Comparison of ENCODE assay signal across 8 cellular contexts in genomic region chr10:119725550-119726290, GRCh38. TPM values are rescaled to one million over a fixed set of nuclear protein-coding genes. Genes with fewer than 3 reads are reported as not detected.
DNase-seq lines count a peak whose midpoint lies in the region; ATAC-seq and TF ChIP-seq lines count a peak whose summit lies in the region.

TSS of gene INPP5F (plus strand) at chr10:119726050. CDS start at chr10:119726263, 213 bp downstream.

- H2AFZ ChIP-seq in SK-N-SH (ENCODE audit: low read depth) (peak within 1 kb of the TSS; percentile 96), osteoblast (ENCODE audit: low read length) (peak within 1 kb of the TSS; percentile 92)

- H3K36me3 ChIP-seq in GM06990 (ENCODE audit: control insufficient read depth, insufficient read depth, low read length) (no peaks in the 10 kb centered on the region), SK-N-SH (replicated peaks in 1 of 2; ENCODE audit: control insufficient read depth in 1 of 2, insufficient read depth in 2 of 2, low read length in 1 of 2) (peaks cover 0 to 3% of the 10 kb centered on the region in 2 experiments), osteoblast (ENCODE audit: insufficient read depth, low read length) (no peaks in the 10 kb centered on the region), thoracic aorta (no peaks in the 10 kb centered on the region)

- H3K27me3 ChIP-seq in GM06990 (replicated peaks; ENCODE audit: control insufficient read depth, insufficient read depth, low read length) (no peaks in the 10 kb centered on the region), SK-N-SH (ENCODE audit: insufficient read depth) (no peaks in the 10 kb centered on the region), osteoblast (ENCODE audit: insufficient read depth, low read length) (no peaks in the 10 kb centered on the region), thoracic aorta (replicated peaks; ENCODE audit: insufficient read depth) (no peaks in the 10 kb centered on the region)

- H3K4me2 ChIP-seq in SK-N-SH (peak within 1 kb of the TSS; percentile 98), osteoblast (ENCODE audit: insufficient read depth, low read length) (peak within 1 kb of the TSS; percentile 95)

- peaks cover 9 to 23% of the 10 kb centered on the region in 2 experiments; a peak in 3 of 4 replicates for H3K4me1 ChIP-seq in SK-N-SH (ENCODE audit: control insufficient read depth in 1 of 2, insufficient read depth in 2 of 2, low read depth in 1 of 2, low read length in 1 of 2)
- H3K4me1 ChIP-seq in osteoblast (ENCODE audit: insufficient read depth, low read length), result peaks cover 11% of the 10 kb centered on the region
- H3K4me1 ChIP-seq in thoracic aorta (ENCODE audit: control insufficient read depth in 1 of 2, low read depth in 2 of 2), result peaks cover 14 to 25% of the 10 kb centered on the region in 2 donors

- WGBS in SK-N-SH (ENCODE audit: low lambda C conversion rate), result 3% methylated on average over 36 of the region's 84 CpGs

- H3K27ac ChIP-seq in SK-N-SH (ENCODE audit: low read depth in 2 of 2, low read length in 1 of 2) (peak within 1 kb of the TSS; percentile 76 to 85), osteoblast (ENCODE audit: low read depth, low read length) (peak within 1 kb of the TSS; percentile 79), thoracic aorta (peak within 1 kb of the TSS; percentile 84 to 93)

- peak within 1 kb of the TSS; percentile 88 to 99 for H3K27ac Mint-ChIP-seq in activated naive CD4-positive, alpha-beta T cell treated with anti-CD3 and anti-CD28 coated beads, Interleukin-2, amount 50 U/mL, for 72 hours

- H3F3A ChIP-seq in SK-N-SH (replicated peaks; ENCODE audit: insufficient read depth), result peaks cover 11% of the 10 kb centered on the region

- H4K20me1 ChIP-seq in SK-N-SH (ENCODE audit: insufficient read depth), result no peaks in the 10 kb centered on the region
- H4K20me1 ChIP-seq in osteoblast (ENCODE audit: insufficient read depth, low read length), result no peaks in the 10 kb centered on the region

- ATAC-seq in HG02588 (IDR thresholded peaks at IDR 0.05; ENCODE audit: unreplicated experiment) (peak; percentile 81), thoracic aorta (ENCODE audit: insufficient number of reproducible peaks, low FRiP score, low read depth) (peak; percentile 99)
- peak; percentile 90 to 95 for ATAC-seq in activated naive CD4-positive, alpha-beta T cell treated with anti-CD3 and anti-CD28 coated beads, Interleukin-2, amount 50 U/mL, for 72 hours

- H3K79me2 ChIP-seq in SK-N-SH (ENCODE audit: insufficient read depth), result peaks cover 39% of the 10 kb centered on the region
- H3K79me2 ChIP-seq in osteoblast (ENCODE audit: insufficient read depth, low read length), result peaks cover 17% of the 10 kb centered on the region

- no peak; a peak in 1 of 4 replicates for TF ChIP-seq EP300 in SK-N-SH (IDR thresholded peaks at IDR 0.05; ENCODE audit: borderline replicate concordance in 1 of 2, low read depth in 1 of 2, low read length in 1 of 2)

- H3K9ac ChIP-seq in SK-N-SH, result peak within 1 kb of the TSS; percentile 84

- peaks cover 12 to 20% of the 10 kb centered on the region in 2 donors for H3K36me3 Mint-ChIP-seq in activated naive CD4-positive, alpha-beta T cell treated with anti-CD3 and anti-CD28 coated beads, Interleukin-2, amount 50 U/mL, for 72 hours

- no peaks in the 10 kb centered on the region for H3K9me2 ChIP-seq in SK-N-SH

- CTCF ChIA-PET in SK-N-SH (lab: Yijun Ruan, JAX), result interaction anchor here (0.9 to 3.6 kb wide), 6 partner anchors 11 to 137 kb away, joined by 3 to 16 read pairs (median 4); no protein-coding TSS in a partner anchor

- POLR2A ChIA-PET in SK-N-SH (lab: Yijun Ruan, JAX), result interaction anchor here (0.6 to 1.1 kb wide), 5 partner anchors 9 to 167 kb away, joined by 3 to 7 read pairs (median 3); partner anchors contain the start of genes MCMBP and SEC23IP

- H3K4me3 ChIP-seq in GM06990 (replicated peaks; ENCODE audit: low read depth, low read length) (peak within 1 kb of the TSS; percentile 78), SK-N-SH (ENCODE audit: low read depth in 2 of 2, low read length in 1 of 2) (peak within 1 kb of the TSS; percentile 78 to 87), osteoblast (ENCODE audit: insufficient read depth, low read length) (peak within 1 kb of the TSS; percentile 85), thoracic aorta (peak within 1 kb of the TSS; percentile 83)

- peaks cover 0 to 5% of the 10 kb centered on the region in 2 donors for H3K9me3 Mint-ChIP-seq in activated naive CD4-positive, alpha-beta T cell treated with anti-CD3 and anti-CD28 coated beads, Interleukin-2, amount 50 U/mL, for 72 hours

- no peak for TF ChIP-seq RAD21 in SK-N-SH (IDR thresholded peaks at IDR 0.05; ENCODE audit: low read length)

- DNase-seq in GM06990 (ENCODE audit: extremely low read depth, insufficient read length) (peak; percentile 96), NCI-H1048 (lab: John Stamatoyannopoulos, UW) (peak; percentile 90), SK-N-SH (peak; percentile 100), glomerular visceral epithelial cell (ENCODE audit: extremely low spot score) (peak; percentile 99), osteoblast (ENCODE audit: insufficient read length, low spot score, missing footprints) (peak; percentile 100), thoracic aorta (ENCODE audit: low spot score) (peak; percentile 97)
- peak; percentile 98 to 100 for DNase-seq in activated naive CD4-positive, alpha-beta T cell treated with anti-CD3 and anti-CD28 coated beads, Interleukin-2, amount 50 U/mL, for 72 hours (ENCODE audit: low spot score in 2 of 2)

- H3K9me3 ChIP-seq in SK-N-SH (no peaks in the 10 kb centered on the region), osteoblast (ENCODE audit: low read depth, low read length) (no peaks in the 10 kb centered on the region), thoracic aorta (no peaks in the 10 kb centered on the region)

- TF ChIP-seq CTCF in GM06990 (IDR thresholded peaks at IDR 0.05; ENCODE audit: insufficient read depth, low read length, poor library complexity, severe bottlenecking) (peak; percentile 20), SK-N-SH (IDR thresholded peaks at IDR 0.05) (peak; percentile 31), osteoblast (IDR thresholded peaks at IDR 0.05; ENCODE audit: extremely low read depth, low read depth, low read length) (no peak), thoracic aorta (IDR thresholded peaks at IDR 0.05) (peak; percentile 41)

TF ChIP-seq in SK-N-SH, 30 proteins besides CTCF, POLR2A, EP300 and RAD21:
- TF ChIP-seq POLR2AphosphoS5 (IDR thresholded peaks at IDR 0.05; ENCODE audit: low read depth, low read length) (peak; percentile 77), GABPA (IDR thresholded peaks at IDR 0.05; ENCODE audit: low read depth) (peak; percentile 45; the same call in 1 of the 2 replicates), CHD2 (IDR thresholded peaks at IDR 0.05; ENCODE audit: low read length, partially characterized antibody) (peak; percentile 2), MXI1 (IDR thresholded peaks at IDR 0.05; ENCODE audit: low read depth, low read length) (peak; percentile 53; the same call in 1 of the 2 replicates), REST (IDR thresholded peaks at IDR 0.05; ENCODE audit: low read depth, low read length) (0 out of 2 replicates have a peak, but pooled peaks have one; percentile 16), FOSL2 (IDR thresholded peaks at IDR 0.05; ENCODE audit: borderline replicate concordance, low read depth) (no peak), FOXM1 (IDR thresholded peaks at IDR 0.05; ENCODE audit: low read depth) (no peak), SIN3A (IDR thresholded peaks at IDR 0.05; ENCODE audit: borderline replicate concordance, low read depth, low read length) (0 out of 2 replicates have a peak, but pooled peaks have one; percentile 14)
TF ChIP-seq in SK-N-SH: peak in this region for 6.

RNA-seq across cellular contexts. Expression of gene INPP5F, which starts in this region (rescaled TPM):
- polyA plus RNA-seq in SK-N-SH (2012; rRNA removed), result 7.8 and 9.3 TPM in 2 replicates
- polyA plus RNA-seq in SK-N-SH (2012; cell fraction: cytosol; rRNA removed), result 9.9 and 10.9 TPM in 2 replicates
- polyA plus RNA-seq in SK-N-SH (2012; cell fraction: nucleus; rRNA removed), result 9.6 and 15.1 TPM in 2 replicates
- 10 to 100 TPM; 23.0 to 27.3 TPM for total RNA-seq in activated naive CD4-positive, alpha-beta T cell treated with anti-CD3 and anti-CD28 coated beads, Interleukin-2, amount 50 U/mL, for 72 hours
- 10.9 and 11.2 TPM in 2 replicates for total RNA-seq in osteoblast
- total RNA-seq in thoracic aorta, result 10 to 100 TPM; 17.1 to 23.7 TPM

Comparison
In these comparisons a context has a peak if more than half of its experiments do, and no peak if none do; other contexts are left out.
1. Peak in every context shown above with its lines: DNase-seq, ATAC-seq, H3K4me3 ChIP-seq and H3K27ac ChIP-seq.